1 cellular context compared by ENCODE assay signal in genomic region chr3:16932877-16933276, GRCh38.
TF ChIP-seq lines count a peak whose summit lies in the region.

No MANE protein-coding gene starts in this region.

TF ChIP-seq in IMR-90, 13 proteins besides CTCF, POLR2A, EP300 and RAD21 (continued from another document):
- no peak for TF ChIP-seq USF2 (IDR thresholded peaks at IDR 0.05; ENCODE audit: low read depth, low read length)
- no peak for TF ChIP-seq MAFK (IDR thresholded peaks at IDR 0.05; ENCODE audit: low read depth, low read length)
